Comparison of ENCODE assay signal across 8 cellular contexts in genomic region chr4:87006531-87007344, GRCh38.
DNase-seq lines count a peak whose midpoint lies in the region; ATAC-seq and TF ChIP-seq lines count a peak whose summit lies in the region.

No MANE protein-coding gene starts in this region.

- peak; percentile 85 for ATAC-seq in foreskin keratinocyte

- H3K27ac ChIP-seq in foreskin keratinocyte, result peak overlapping the region; percentile 93

- peaks cover 33% of the 10 kb centered on the region for H3K4me1 ChIP-seq in HAP-1
- H3K4me1 ChIP-seq in foreskin keratinocyte, result peaks cover 32% of the 10 kb centered on the region
- H3K4me1 ChIP-seq in neuron (ENCODE audit: insufficient read depth, low read length), result peaks cover 39% of the 10 kb centered on the region

- H2AFZ ChIP-seq in neuron (ENCODE audit: low read depth, low read length), result peak overlapping the region; percentile 84

- TF ChIP-seq CTCF in foreskin keratinocyte (conservative IDR thresholded peaks at IDR 0.05), result peak; percentile 53

- H3K9me3 ChIP-seq in HAP-1 (no peaks in the 10 kb centered on the region), MG63 (no peaks in the 10 kb centered on the region), neuron (ENCODE audit: low read length) (no peaks in the 10 kb centered on the region)

- in situ Hi-C loops in HAP-1 (cut with MboI; ENCODE audit: low sequenced_read_pairs), result loop anchor here (10.0 kb wide), 1 partner anchor 62 kb away; no protein-coding TSS in a partner anchor

- H3K4me3 ChIP-seq in HAP-1 (peak overlapping the region; percentile 86), MG63 (peak overlapping the region; percentile 80), neuron (ENCODE audit: low read length) (peak overlapping the region; percentile 82)

- H3K36me3 ChIP-seq in HAP-1 (replicated peaks) (no peaks in the 10 kb centered on the region), MG63 (no peaks in the 10 kb centered on the region), neuron (ENCODE audit: insufficient read depth, low read length) (no peaks in the 10 kb centered on the region)

- DNase-seq in GF-D8 (lab: John Stamatoyannopoulos, UW) (peak; percentile 81), HAP-1 (ENCODE audit: low spot score in 2 of 2) (peak; percentile 87 to 94), MG63 (peak; percentile 89), SHP77 (lab: John Stamatoyannopoulos, UW) (peak; percentile 92 to 96), activated gamma-delta T cell treated with Interleukin-2 at 50 U/mL for 16 hours (peak; percentile 87), foreskin keratinocyte (peak; percentile 78 to 91), stromal cell of bone marrow (ENCODE audit: low read depth) (peak; percentile 81)

- no peaks in the 10 kb centered on the region for H3K27me3 ChIP-seq in HAP-1 (ENCODE audit: low read depth)
- no peaks in the 10 kb centered on the region for H3K27me3 ChIP-seq in MG63
- no peaks in the 10 kb centered on the region for H3K27me3 ChIP-seq in foreskin keratinocyte
- no peaks in the 10 kb centered on the region for H3K27me3 ChIP-seq in neuron (ENCODE audit: insufficient read depth, low read length)

Comparison
In these comparisons a context has a peak if more than half of its experiments do, and no peak if none do; other contexts are left out.
1. Peak in every context shown above with its lines: DNase-seq, ATAC-seq, H3K4me3 ChIP-seq and H3K27ac ChIP-seq.